ENCODE assay signal across 8 cellular contexts in the genomic region with DNA sequence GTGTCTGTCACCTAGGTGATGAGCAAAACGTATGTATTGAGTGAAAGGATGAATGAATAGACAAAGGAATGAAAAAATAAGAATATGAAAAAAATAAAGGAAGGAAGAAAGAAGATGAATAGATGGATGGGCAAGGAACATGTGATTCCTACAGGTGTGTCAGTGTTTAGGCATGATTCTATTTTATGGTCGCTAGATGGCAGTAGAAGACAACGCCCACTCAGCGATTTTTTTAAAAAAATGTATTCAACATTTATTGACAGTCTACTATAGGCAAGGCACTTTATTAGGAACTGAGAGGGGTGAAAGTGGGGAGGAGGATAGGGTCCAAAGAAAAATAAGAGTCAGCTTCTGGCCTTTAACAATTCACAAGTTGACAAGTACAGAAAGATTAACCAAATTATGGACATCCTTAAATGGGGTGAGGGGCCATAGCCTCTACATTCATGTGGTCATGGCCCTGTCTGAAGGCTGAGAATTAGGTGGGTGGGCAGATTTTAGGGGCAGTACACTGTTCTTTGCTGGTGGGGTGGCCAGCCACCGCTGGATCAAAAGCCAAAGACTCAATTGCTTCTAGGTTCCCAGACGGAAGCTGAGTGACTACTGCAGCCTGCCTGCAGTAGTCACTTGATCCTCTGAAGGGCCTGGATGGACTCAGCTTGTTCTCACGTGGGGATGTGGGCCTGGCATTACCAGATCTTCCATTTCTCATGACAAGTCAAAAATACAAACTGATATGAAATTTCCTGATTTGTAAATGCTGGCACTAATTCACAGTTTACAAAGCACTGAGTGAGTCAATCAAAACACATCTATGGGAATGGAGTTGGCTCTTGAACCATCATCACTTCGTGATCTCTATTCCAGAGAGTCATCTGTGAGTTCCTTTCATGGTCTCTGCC.
DNase-seq lines count a peak whose midpoint lies in the region; ATAC-seq and TF ChIP-seq lines count a peak whose summit lies in the region.

No MANE protein-coding gene starts in this region.

- no peak overlapping the region for H3K27ac Mint-ChIP-seq in activated T-cell treated with anti-CD3 and anti-CD28 coated beads, Interleukin-2, amount 50 U/mL, for 24 hours

- H3K4me3 Mint-ChIP-seq in activated T-cell treated with anti-CD3 and anti-CD28 coated beads, Interleukin-2, amount 50 U/mL, for 24 hours: no peak overlapping the region

- CTCF ChIA-PET in HEK293 (lab: Yijun Ruan, JAX) (interaction anchor here (0.6 to 6.3 kb wide), 35 partner anchors 10 to 1977 kb away, joined by 3 to 162 read pairs (median 4); no protein-coding TSS in a partner anchor), PC-3 (lab: Charles Lee) (interaction anchor here (0.5 to 4.5 kb wide), 6 partner anchors 80 to 976 kb away, joined by 3 to 46 read pairs (median 3); no protein-coding TSS in a partner anchor)

- no peaks in the 10 kb centered on the region for H3K4me1 ChIP-seq in HEK293 (ENCODE audit: control insufficient read depth, insufficient read depth, low read length)
- peaks cover 34% of the 10 kb centered on the region for H3K4me1 ChIP-seq in PC-3 (ENCODE audit: insufficient read depth, low read length)

- peaks cover 31% of the 10 kb centered on the region for H3K4me1 Mint-ChIP-seq in activated T-cell treated with anti-CD3 and anti-CD28 coated beads, Interleukin-2, amount 50 U/mL, for 24 hours (ENCODE audit: low read depth)

- no peaks in the 10 kb centered on the region for H3K9me2 ChIP-seq in PC-3 (replicated peaks; ENCODE audit: low read length)

- H3K9me3 ChIP-seq in HEK293 (ENCODE audit: control insufficient read depth, insufficient read depth, low read depth, low read length): no peaks in the 10 kb centered on the region
- H3K9me3 ChIP-seq in PC-3 (ENCODE audit: low read length): no peaks in the 10 kb centered on the region

- no TSS peak for BruUV-seq in PC-3 (replicated peaks; lab: Mats Ljungman, UMichigan)

- H3K36me3 Mint-ChIP-seq in activated T-cell treated with anti-CD3 and anti-CD28 coated beads, Interleukin-2, amount 50 U/mL, for 24 hours (ENCODE audit: low read depth): no peaks in the 10 kb centered on the region

- H3K9ac ChIP-seq in PC-3 (ENCODE audit: low read length): no peak overlapping the region

- intact Hi-C loops in PC-3 (cut with micrococcal nuclease): loop anchor here (10.0 kb wide), 2 partner anchors 972 to 1332 kb away; a partner anchor contains a TSS

- no peak overlapping the region for H2AFZ ChIP-seq in PC-3 (ENCODE audit: low read length)

- H3K36me3 ChIP-seq in HEK293 (ENCODE audit: control insufficient read depth in 2 of 2, insufficient read depth in 1 of 2, low read length in 2 of 2) (no peaks in the 10 kb centered on the region), PC-3 (ENCODE audit: low read depth, low read length) (no peaks in the 10 kb centered on the region)

- DNase-seq in D341Med (ENCODE audit: low spot score) (peak; percentile 57), PC-3 (peak; percentile 94), retina (peak; percentile 20)
- DNase-seq in stimulated activated CD4-positive, alpha-beta T cell treated with anti-CD3 and anti-CD28 coated beads, Interleukin-4, amount 100 ng/mL, for 4 hours: no peak
- DNase-seq in activated T-cell treated with anti-CD3 and anti-CD28 coated beads, Interleukin-2, amount 50 U/mL, for 24 hours: no peak

- no peaks in the 10 kb centered on the region for H3K27me3 Mint-ChIP-seq in activated T-cell treated with anti-CD3 and anti-CD28 coated beads, Interleukin-2, amount 50 U/mL, for 24 hours

- H3K27me3 ChIP-seq in PC-3 (ENCODE audit: low read length): no peaks in the 10 kb centered on the region

- no peaks in the 10 kb centered on the region for H3K9me3 Mint-ChIP-seq in activated T-cell treated with anti-CD3 and anti-CD28 coated beads, Interleukin-2, amount 50 U/mL, for 24 hours

- TF ChIP-seq CTCF in HEK293 (tag by site-specific recombination; IDR thresholded peaks at IDR 0.05): peak; percentile 36; the same call in 1 of the 2 replicates
- TF ChIP-seq CTCF in PC-3 (conservative IDR thresholded peaks at IDR 0.05; ENCODE audit: low read depth, low read length): peak; percentile 100

- ATAC-seq in PC-3 (no peak), esophagus mucosa (peak; percentile 37), HG02981 (IDR thresholded peaks at IDR 0.05; ENCODE audit: unreplicated experiment) (no peak)

- H3F3A ChIP-seq in PC-3 (ENCODE audit: low read length, unreplicated experiment): peaks cover 6% of the 10 kb centered on the region

- H3K4me3 ChIP-seq in HEK293 (ENCODE audit: low read depth, low read length) (no peak overlapping the region), PC-3 (ENCODE audit: low read length) (no peak overlapping the region)

- H4K20me1 ChIP-seq in PC-3 (ENCODE audit: low read length): peaks cover 5% of the 10 kb centered on the region; the same call in 1 of the 2 replicates

- POLR2A ChIA-PET in HEK293 (lab: Yijun Ruan, JAX) (no interaction called here), PC-3 (lab: Charles Lee; ENCODE audit: unreplicated experiment) (interaction anchor here (0.6 to 0.7 kb wide), 2 partner anchors 547 to 697 kb away, joined by 3 read pairs; no protein-coding TSS in a partner anchor)

- H3K79me2 ChIP-seq in PC-3 (ENCODE audit: low read length): no peaks in the 10 kb centered on the region

- H3K27ac ChIP-seq in HEK293 (ENCODE audit: extremely low read depth, low read depth, low read length) (no peak overlapping the region), PC-3 (ENCODE audit: low read length) (no peak overlapping the region)

- no peak overlapping the region for H3K4me2 ChIP-seq in PC-3 (ENCODE audit: low read length)

TF ChIP-seq in HEK293, 187 proteins besides CTCF, POLR2A, EP300 and RAD21 (continues in another document):
- TF ChIP-seq KLF9 (tag by site-specific recombination; IDR thresholded peaks at IDR 0.05; ENCODE audit: low read depth) (no peak), SP2 (tag by site-specific recombination; IDR thresholded peaks at IDR 0.05) (no peak), ZSCAN23 (tag by site-specific recombination; IDR thresholded peaks at IDR 0.05) (no peak), ZFHX2 (tag by site-specific recombination; conservative IDR thresholded peaks at IDR 0.05) (peak; percentile 65), ZNF175 (tag by site-specific recombination; IDR thresholded peaks at IDR 0.05) (no peak), ZNF621 (tag by site-specific recombination; IDR thresholded peaks at IDR 0.05) (no peak), ZNF707 (tag by site-specific recombination; IDR thresholded peaks at IDR 0.05) (no peak), KLF10 (tag by site-specific recombination; IDR thresholded peaks at IDR 0.05) (no peak), ZNF155 (tag by site-specific recombination; IDR thresholded peaks at IDR 0.05) (no peak), ZNF416 (tag by site-specific recombination; IDR thresholded peaks at IDR 0.05) (no peak), ZNF654 (tag by site-specific recombination; IDR thresholded peaks at IDR 0.05; ENCODE audit: low read depth) (peak; percentile 98), ZNF670 (tag by site-specific recombination; IDR thresholded peaks at IDR 0.05; ENCODE audit: low read depth) (no peak), ZNF223 (tag by site-specific recombination; IDR thresholded peaks at IDR 0.05) (no peak), ZNF221 (tag by site-specific recombination; IDR thresholded peaks at IDR 0.05; ENCODE audit: borderline replicate concordance) (no peak)
- TF ChIP-seq, protein P1, sequence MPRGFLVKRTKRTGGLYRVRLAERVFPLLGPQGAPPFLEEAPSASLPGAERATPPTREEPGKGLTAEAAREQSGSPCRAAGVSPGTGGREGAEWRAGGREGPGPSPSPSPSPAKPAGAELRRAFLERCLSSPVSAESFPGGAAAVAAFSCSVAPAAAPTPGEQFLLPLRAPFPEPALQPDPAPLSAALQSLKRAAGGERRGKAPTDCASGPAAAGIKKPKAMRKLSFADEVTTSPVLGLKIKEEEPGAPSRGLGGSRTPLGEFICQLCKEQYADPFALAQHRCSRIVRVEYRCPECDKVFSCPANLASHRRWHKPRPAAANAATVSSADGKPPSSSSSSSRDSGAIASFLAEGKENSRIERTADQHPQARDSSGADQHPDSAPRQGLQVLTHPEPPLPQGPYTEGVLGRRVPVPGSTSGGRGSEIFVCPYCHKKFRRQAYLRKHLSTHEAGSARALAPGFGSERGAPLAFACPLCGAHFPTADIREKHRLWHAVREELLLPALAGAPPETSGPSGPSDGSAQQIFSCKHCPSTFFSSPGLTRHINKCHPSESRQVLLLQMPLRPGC (tag by site-specific recombination; IDR thresholded peaks at IDR 0.05): no peak
- TF ChIP-seq, protein P2, sequence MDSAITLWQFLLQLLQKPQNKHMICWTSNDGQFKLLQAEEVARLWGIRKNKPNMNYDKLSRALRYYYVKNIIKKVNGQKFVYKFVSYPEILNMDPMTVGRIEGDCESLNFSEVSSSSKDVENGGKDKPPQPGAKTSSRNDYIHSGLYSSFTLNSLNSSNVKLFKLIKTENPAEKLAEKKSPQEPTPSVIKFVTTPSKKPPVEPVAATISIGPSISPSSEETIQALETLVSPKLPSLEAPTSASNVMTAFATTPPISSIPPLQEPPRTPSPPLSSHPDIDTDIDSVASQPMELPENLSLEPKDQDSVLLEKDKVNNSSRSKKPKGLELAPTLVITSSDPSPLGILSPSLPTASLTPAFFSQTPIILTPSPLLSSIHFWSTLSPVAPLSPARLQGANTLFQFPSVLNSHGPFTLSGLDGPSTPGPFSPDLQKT (IDR thresholded peaks at IDR 0.05; ENCODE audit: borderline replicate concordance, low read depth, low read length): no peak
- TF ChIP-seq, protein P3, sequence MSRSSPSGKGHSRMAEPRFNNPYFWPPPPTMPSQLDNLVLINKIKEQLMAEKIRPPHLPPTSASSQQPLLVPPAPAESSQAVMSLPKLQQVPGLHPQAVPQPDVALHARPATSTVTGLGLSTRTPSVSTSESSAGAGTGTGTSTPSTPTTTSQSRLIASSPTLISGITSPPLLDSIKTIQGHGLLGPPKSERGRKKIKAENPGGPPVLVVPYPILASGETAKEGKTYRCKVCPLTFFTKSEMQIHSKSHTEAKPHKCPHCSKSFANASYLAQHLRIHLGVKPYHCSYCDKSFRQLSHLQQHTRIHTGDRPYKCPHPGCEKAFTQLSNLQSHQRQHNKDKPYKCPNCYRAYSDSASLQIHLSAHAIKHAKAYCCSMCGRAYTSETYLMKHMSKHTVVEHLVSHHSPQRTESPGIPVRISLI (tag by site-specific recombination; IDR thresholded peaks at IDR 0.05): peak; percentile 99

Comparison
In these comparisons a context has a peak if more than half of its experiments do, and no peak if none do; other contexts are left out.
1. DNase-seq: peak in D341Med (single experiment), PC-3 (single experiment) and retina (single experiment); none in stimulated activated CD4-positive, alpha-beta T cell treated with anti-CD3 and anti-CD28 coated beads, Interleukin-4, amount 100 ng/mL, for 4 hours (0 of 2) and activated T-cell treated with anti-CD3 and anti-CD28 coated beads, Interleukin-2, amount 50 U/mL, for 24 hours (single experiment).